Comparison of ENCODE assay signal across 24 cellular contexts in the genomic region with DNA sequence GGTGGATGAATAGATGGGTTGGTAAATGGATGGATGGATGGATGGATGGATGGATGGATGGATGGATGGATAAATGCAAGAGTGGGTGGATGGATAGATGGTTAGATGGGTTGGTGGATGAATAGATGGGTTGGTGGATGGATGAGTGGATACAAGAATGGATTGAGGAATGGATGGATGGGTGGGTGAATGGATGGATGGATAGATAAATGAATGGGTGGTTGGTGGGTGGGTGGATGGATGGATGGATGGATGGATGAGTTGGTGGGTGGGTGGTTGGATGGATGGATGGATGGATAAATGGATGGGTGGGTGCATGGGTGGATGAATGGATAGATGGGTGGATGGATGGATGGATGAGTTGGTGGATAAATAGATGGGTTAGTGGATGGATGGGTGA. TPM values are rescaled to one million over a fixed set of nuclear protein-coding genes. Genes with fewer than 3 reads are reported as not detected.
DNase-seq lines count a peak whose midpoint lies in the region; ATAC-seq, FAIRE-seq and TF ChIP-seq lines count a peak whose summit lies in the region.
"Had no signal": no experiment of that assay in that cellular context is flagged by ENCODE, and none has a peak within 500 bp of the region (broad histone marks: within the 10 kb centered on the region; RNA-seq: fewer than 3 reads in every experiment).

No MANE protein-coding gene starts in this region.

- peaks cover 15 to 16% of the 10 kb centered on the region in 2 donors for H3K27me3 Mint-ChIP-seq in natural killer cell treated with Interleukin-12 subunit alpha and Interleukin-12 subunit beta and Interleukin-15 and Interleukin-18, amount 100 ng/mL, for 72 hours
- H3K27me3 Mint-ChIP-seq in effector memory CD8-positive, alpha-beta T cell: peaks cover 0 to 18% of the 10 kb centered on the region in 2 donors

- in situ Hi-C loops in IMR-90 (cut with MboI; ENCODE audit: low sequenced_read_pairs): no loop called here
- in situ Hi-C loops in K562 (cut with MboI): no loop called here

- no peaks in the 10 kb centered on the region for H3K36me3 Mint-ChIP-seq in natural killer cell treated with Interleukin-12 subunit alpha and Interleukin-12 subunit beta and Interleukin-15 and Interleukin-18, amount 100 ng/mL, for 72 hours
- no peaks in the 10 kb centered on the region for H3K36me3 Mint-ChIP-seq in effector memory CD8-positive, alpha-beta T cell (ENCODE audit: insufficient read depth)
- H3K36me3 Mint-ChIP-seq: CD4-positive, alpha-beta memory T cell had no signal

- no peaks in the 10 kb centered on the region for H3K9me1 ChIP-seq in IMR-90 (ENCODE audit: insufficient read depth, low read length)
- H3K9me1 ChIP-seq in K562 (ENCODE audit: control insufficient read depth, insufficient read depth, low read length): no peaks in the 10 kb centered on the region

- H3K18ac ChIP-seq in IMR-90 (ENCODE audit: low read depth, low read length): no peak overlapping the region
- H3K18ac ChIP-seq in neuronal stem cell (ENCODE audit: low read length): no peak overlapping the region

- H2AK5ac ChIP-seq in IMR-90 (ENCODE audit: low read depth, low read length): no peak overlapping the region
- no peak overlapping the region for H2AK5ac ChIP-seq in neuronal stem cell (ENCODE audit: low read depth, low read length)

- H3K4me3 Mint-ChIP-seq in natural killer cell treated with Interleukin-12 subunit alpha and Interleukin-12 subunit beta and Interleukin-15 and Interleukin-18, amount 100 ng/mL, for 72 hours: no peak overlapping the region
- H3K4me3 Mint-ChIP-seq in effector memory CD8-positive, alpha-beta T cell: no peak overlapping the region
- H3K4me3 Mint-ChIP-seq: CD4-positive, alpha-beta memory T cell had no signal

- no peaks in the 10 kb centered on the region for H3K36me3 ChIP-seq in HEK293 (ENCODE audit: control insufficient read depth in 2 of 2, insufficient read depth in 1 of 2, low read length in 2 of 2)
- H3K36me3 ChIP-seq in IMR-90 (ENCODE audit: control insufficient read depth, insufficient read depth, low read length): no peaks in the 10 kb centered on the region
- no peaks in the 10 kb centered on the region for H3K36me3 ChIP-seq in K562 (ENCODE audit: control insufficient read depth, insufficient read depth, low read length)
- H3K36me3 ChIP-seq in neuronal stem cell (replicated peaks in 1 of 2; ENCODE audit: control insufficient read depth in 2 of 2, insufficient read depth in 2 of 2, low read length in 2 of 2): no peaks in the 10 kb centered on the region

- dilution Hi-C loops in IMR-90 (cut with HindIII; ENCODE audit: low sequenced_read_pairs, unreplicated experiment): no loop called here

- no peaks in the 10 kb centered on the region for H3K79me2 ChIP-seq in K562 (ENCODE audit: control insufficient read depth, insufficient read depth, low read length)

- intact Hi-C loops in IMR-90 (cut with micrococcal nuclease): no loop called here
- intact Hi-C loops in K562 (cut with micrococcal nuclease): no loop called here

- no peak overlapping the region for H4K8ac ChIP-seq in IMR-90 (ENCODE audit: low read depth in 2 of 2, low read length in 2 of 2)
- no peak overlapping the region for H4K8ac ChIP-seq in neuronal stem cell (ENCODE audit: low read depth, low read length)

- H3K9me3 ChIP-seq in HEK293 (ENCODE audit: control insufficient read depth, insufficient read depth, low read depth, low read length) (no peaks in the 10 kb centered on the region; the same call in 1 of the 2 replicates), IMR-90 (ENCODE audit: control insufficient read depth, insufficient read depth, low read length) (peaks cover 17% of the 10 kb centered on the region), K562 (replicated peaks; ENCODE audit: control insufficient read depth, insufficient read depth, low read depth, low read length) (no peaks in the 10 kb centered on the region), neuronal stem cell (replicated peaks in 1 of 2; ENCODE audit: control insufficient read depth in 2 of 2, insufficient read depth in 1 of 2, low read depth in 1 of 2, low read length in 2 of 2) (peaks cover 4 to 6% of the 10 kb centered on the region in 2 donors)

- FAIRE-seq in K562 (lab: Jason Lieb, UNC): no peak
- FAIRE-seq: GM12891, GM18507 had no signal

- H2BK20ac ChIP-seq in IMR-90 (ENCODE audit: low read depth, low read length): no peak overlapping the region

- H2BK120ac ChIP-seq in IMR-90 (ENCODE audit: low read depth, low read length) (no peak overlapping the region), neuronal stem cell (ENCODE audit: low read depth, low read length) (no peak overlapping the region)

- ATAC-seq in IMR-90 (ENCODE audit: low read depth) (no peak), K562 (no peak)
- ATAC-seq in natural killer cell treated with Interleukin-12 subunit alpha and Interleukin-12 subunit beta and Interleukin-15 and Interleukin-18, amount 100 ng/mL, for 72 hours: no peak
- no peak for ATAC-seq in effector memory CD8-positive, alpha-beta T cell (replicated peaks)

- POLR2A ChIA-PET in HEK293 (lab: Yijun Ruan, JAX): no interaction called here
- POLR2A ChIA-PET in IMR-90 (lab: Charles Lee; ENCODE audit: unreplicated experiment): no interaction called here
- POLR2A ChIA-PET in K562 (lab: Yijun Ruan, JAX): no interaction called here

- H4K20me1 ChIP-seq in IMR-90 (ENCODE audit: insufficient read depth, low read length) (no peaks in the 10 kb centered on the region), K562 (replicated peaks; ENCODE audit: control insufficient read depth, insufficient read depth, low read length) (no peaks in the 10 kb centered on the region)

- no peak overlapping the region for H3K56ac ChIP-seq in IMR-90 (ENCODE audit: extremely low read depth, insufficient read depth, low read length)

- DNase-seq in IMR-90: no peak
- DNase-seq in K562 (ENCODE audit: extremely low read depth in 1 of 4, low spot score in 3 of 4): no peak
- no peak for DNase-seq in neuronal stem cell (ENCODE audit: low spot score)
- no peak for DNase-seq in natural killer cell treated with Interleukin-12 subunit alpha and Interleukin-12 subunit beta and Interleukin-15 and Interleukin-18, amount 100 ng/mL, for 72 hours (ENCODE audit: low spot score)
- DNase-seq in iPS-NIHi11 (ENCODE audit: low spot score): no peak
- DNase-seq in stimulated activated CD4-positive, alpha-beta T cell treated with anti-CD3 and anti-CD28 coated beads, Interleukin-1b, Interleukin-23, amount 100 ng/mL, for 48 hours: no peak
- no peak for DNase-seq in effector memory CD8-positive, alpha-beta T cell
- DNase-seq: C1 segment of cervical spinal cord; Calu3; CD4-positive, alpha-beta memory T cell; COR-L47; DMS53; DMS79 treated with DMSO at 0.1 percent for 48 hours; GF-D8; GOT3; H7; HCEC 1CT had no signal

- H3K79me1 ChIP-seq in IMR-90 (ENCODE audit: low read depth in 1 of 2, low read length in 2 of 2) (no peaks in the 10 kb centered on the region), neuronal stem cell (ENCODE audit: low read depth, low read length) (no peaks in the 10 kb centered on the region)

- no peak overlapping the region for H2BK15ac ChIP-seq in IMR-90 (ENCODE audit: low read depth, low read length)
- no peak overlapping the region for H2BK15ac ChIP-seq in neuronal stem cell (ENCODE audit: low read length)

- H3K27ac ChIP-seq in HEK293 (ENCODE audit: extremely low read depth, low read depth, low read length) (no peak overlapping the region), IMR-90 (ENCODE audit: insufficient read depth, low read length) (no peak overlapping the region), K562 (ENCODE audit: extremely low read depth, low read depth, low read length) (no peak overlapping the region), neuronal stem cell (replicated peaks; ENCODE audit: low read length) (no peak overlapping the region)

- H3K4me1 ChIP-seq in HEK293 (ENCODE audit: control insufficient read depth, insufficient read depth, low read length) (no peaks in the 10 kb centered on the region), IMR-90 (ENCODE audit: control insufficient read depth, insufficient read depth, low read length) (no peaks in the 10 kb centered on the region), K562 (replicated peaks in 1 of 2; ENCODE audit: control insufficient read depth in 2 of 2, insufficient read depth in 2 of 2, low read length in 2 of 2) (no peaks in the 10 kb centered on the region), neuronal stem cell (ENCODE audit: control insufficient read depth in 2 of 2, insufficient read depth in 1 of 2, low read depth in 1 of 2, low read length in 2 of 2) (peaks cover 0 to 5% of the 10 kb centered on the region in 2 donors)

- H3K14ac ChIP-seq in IMR-90 (replicated peaks; ENCODE audit: low read depth, low read length) (no peak overlapping the region), neuronal stem cell (ENCODE audit: low read length) (peak overlapping the region; percentile 17)

- BruUV-seq in IMR-90 (replicated peaks; lab: Mats Ljungman, UMichigan) (no TSS peak), K562 (replicated peaks; lab: Mats Ljungman, UMichigan) (no TSS peak)

- no peaks in the 10 kb centered on the region for H3K4me1 Mint-ChIP-seq in natural killer cell treated with Interleukin-12 subunit alpha and Interleukin-12 subunit beta and Interleukin-15 and Interleukin-18, amount 100 ng/mL, for 72 hours (ENCODE audit: low read depth in 2 of 2)
- no peaks in the 10 kb centered on the region for H3K4me1 Mint-ChIP-seq in effector memory CD8-positive, alpha-beta T cell (ENCODE audit: low read depth in 2 of 2)

- H3K23ac ChIP-seq in IMR-90 (ENCODE audit: low read depth, low read length) (no peak overlapping the region), neuronal stem cell (ENCODE audit: low read depth, low read length, poor library complexity) (no peak overlapping the region)

- H3K27ac Mint-ChIP-seq in natural killer cell treated with Interleukin-12 subunit alpha and Interleukin-12 subunit beta and Interleukin-15 and Interleukin-18, amount 100 ng/mL, for 72 hours: no peak overlapping the region
- no peak overlapping the region for H3K27ac Mint-ChIP-seq in effector memory CD8-positive, alpha-beta T cell

- no peak overlapping the region for H2AK9ac ChIP-seq in IMR-90 (replicated peaks; ENCODE audit: low read depth, low read length, poor library complexity)

- TF ChIP-seq RAD21 in IMR-90 (IDR thresholded peaks at IDR 0.05; ENCODE audit: low read length): no peak
- no peak for TF ChIP-seq RAD21 in K562 (CRISPR knock-in tag; conservative IDR thresholded peaks at IDR 0.05 in 1 of 2, IDR thresholded peaks at IDR 0.05 in 1 of 2)

- H3K9ac ChIP-seq in IMR-90 (ENCODE audit: low read depth, low read length) (no peak overlapping the region), K562 (ENCODE audit: insufficient read depth in 1 of 2, low read depth in 2 of 2, low read length in 2 of 2) (no peak overlapping the region), neuronal stem cell (ENCODE audit: low read depth, low read length, poor library complexity) (no peak overlapping the region)

- no peak overlapping the region for H2AFZ ChIP-seq in IMR-90 (replicated peaks; ENCODE audit: low read length, poor library complexity)
- no peak overlapping the region for H2AFZ ChIP-seq in K562 (ENCODE audit: low read depth, low read length)
- H2AFZ ChIP-seq in neuronal stem cell (ENCODE audit: low read length): no peak overlapping the region

- H3K4me2 ChIP-seq in IMR-90 (ENCODE audit: low read depth, low read length): no peak overlapping the region
- H3K4me2 ChIP-seq in K562 (ENCODE audit: insufficient read depth, low read length): no peak overlapping the region
- H3K4me2 ChIP-seq in neuronal stem cell (ENCODE audit: insufficient read depth, low read length, poor library complexity, severe bottlenecking): no peak overlapping the region

- H3K4ac ChIP-seq in IMR-90 (ENCODE audit: low read depth, low read length) (no peak overlapping the region), neuronal stem cell (ENCODE audit: low read length) (no peak overlapping the region)

- no peak for TF ChIP-seq CTCF in HEK293 (tag by site-specific recombination; IDR thresholded peaks at IDR 0.05)
- TF ChIP-seq CTCF in IMR-90 (conservative IDR thresholded peaks at IDR 0.05; ENCODE audit: low read depth, low read length): no peak
- no peak for TF ChIP-seq CTCF in K562 (IDR thresholded peaks at IDR 0.05 in 2 of 3, conservative IDR thresholded peaks at IDR 0.05 in 1 of 3; ENCODE audit: insufficient read depth in 2 of 3, low read depth in 1 of 3, low read length in 3 of 3)

- CTCF ChIA-PET in HEK293 (lab: Yijun Ruan, JAX): no interaction called here
- CTCF ChIA-PET in IMR-90 (lab: Yijun Ruan, JAX): no interaction called here
- CTCF ChIA-PET in K562 (lab: Yijun Ruan, JAX; ENCODE audit: low intra/inter-chr PET ratio): no interaction called here

- H3K9me3 Mint-ChIP-seq in natural killer cell treated with Interleukin-12 subunit alpha and Interleukin-12 subunit beta and Interleukin-15 and Interleukin-18, amount 100 ng/mL, for 72 hours: peaks cover 16% of the 10 kb centered on the region
- H3K9me3 Mint-ChIP-seq in effector memory CD8-positive, alpha-beta T cell: peaks cover 11 to 19% of the 10 kb centered on the region in 2 donors

- H3K27me3 ChIP-seq in IMR-90 (ENCODE audit: control insufficient read depth, insufficient read depth, low read length) (no peaks in the 10 kb centered on the region), K562 (ENCODE audit: control insufficient read depth in 2 of 2, insufficient read depth in 2 of 2, low read length in 2 of 2) (no peaks in the 10 kb centered on the region; a peak in 1 of 5 replicates), neuronal stem cell (ENCODE audit: control insufficient read depth in 3 of 3, insufficient read depth in 3 of 3, low read depth in 1 of 3, low read length in 3 of 3) (no peaks in the 10 kb centered on the region)

- no peak for TF ChIP-seq POLR2A in IMR-90 (IDR thresholded peaks at IDR 0.05; ENCODE audit: low read depth, low read length)
- no peak for TF ChIP-seq POLR2A in K562 (conservative IDR thresholded peaks at IDR 0.05)

- H2BK12ac ChIP-seq in neuronal stem cell (ENCODE audit: low read length): no peak overlapping the region

- TF ChIP-seq EP300 in K562 (IDR thresholded peaks at IDR 0.05; ENCODE audit: low read length): no peak

- no peak overlapping the region for H4K91ac ChIP-seq in IMR-90 (ENCODE audit: insufficient read depth, low read depth, low read length)
- H4K91ac ChIP-seq in neuronal stem cell (ENCODE audit: low read depth, low read length, poor library complexity): no peak overlapping the region

- H4K5ac ChIP-seq in IMR-90 (ENCODE audit: low read depth, low read length): no peak overlapping the region

- H3K4me3 ChIP-seq in HEK293 (ENCODE audit: low read depth, low read length): no peak overlapping the region
- H3K4me3 ChIP-seq in IMR-90 (ENCODE audit: insufficient read depth, low read depth, low read length): no peak overlapping the region
- no peak overlapping the region for H3K4me3 ChIP-seq in K562
- H3K4me3 ChIP-seq in neuronal stem cell (ENCODE audit: low read length in 2 of 2): no peak overlapping the region

- H2BK5ac ChIP-seq in IMR-90 (ENCODE audit: low read depth, low read length, poor library complexity, severe bottlenecking): peak overlapping the region; percentile 54
- no peak overlapping the region for H2BK5ac ChIP-seq in neuronal stem cell (ENCODE audit: low read length)

RNA-seq across cellular contexts. Expression of a gene that starts 13.8 kb away (rescaled TPM):
- total RNA-seq in IMR-90 (2012; rRNA removed) (not detected in 2 replicates), K562 (2014; rRNA removed) (not detected in 2 replicates), K562 (2014; rRNA removed; fragmentation: Illumina TruSeq; extraction: Trizol) (not detected in 2 replicates), K562 (2015; rRNA removed; fragmentation: Illumina TruSeq; extraction: Trizol) (not detected in 2 replicates), K562 (2021) (not detected in 2 replicates)
- polyA plus RNA-seq in IMR-90 (2012; rRNA removed) (not detected in 2 replicates), K562 (2011; rRNA removed) (not detected in 2 replicates), K562 (2014; fragmentation: Illumina TruSeq; extraction: Trizol) (not detected in 2 replicates), K562 (2014; fragmentation: Nextera tagmentation; extraction: Ambion mirVana) (not detected), K562 (2014; rRNA removed) (not detected in 2 replicates)
- not detected in 2 replicates for polyA plus RNA-seq in IMR-90 (2012; cell fraction: cytosol; rRNA removed)
- polyA plus RNA-seq in IMR-90 (2012; cell fraction: nucleus; rRNA removed; ENCODE audit: low replicate concordance): not detected in 2 replicates
- total RNA-seq in K562 (2011; cell fraction: chromatin; rRNA removed; ENCODE audit: low replicate concordance): not detected in 2 replicates
- not detected in 2 replicates for total RNA-seq in K562 (2011; cell fraction: nucleolus; rRNA removed)
- total RNA-seq in K562 (2011; cell fraction: nucleoplasm; rRNA removed): not detected in 2 replicates
- polyA plus RNA-seq in K562 (2011; cell fraction: cytosol; rRNA removed): not detected in 2 replicates
- polyA plus RNA-seq in K562 (2011; cell fraction: nucleus; rRNA removed): not detected in 2 replicates
- not detected in 2 replicates for polyA plus RNA-seq in K562 (2012)
- not detected in 2 replicates for polyA minus RNA-seq in K562 (2011; rRNA and poly(A)+ RNA removed)
- polyA minus RNA-seq in K562 (2011; cell fraction: cytosol; rRNA and poly(A)+ RNA removed): not detected in 2 replicates
- not detected in 2 replicates for polyA minus RNA-seq in K562 (2011; cell fraction: nucleus; rRNA and poly(A)+ RNA removed)
- not detected for polyA plus RNA-seq in neuronal stem cell (2013, experiment 1 of 2)
- polyA plus RNA-seq in neuronal stem cell (2013, experiment 2 of 2): not detected
- 1 to 10 TPM in 1 of 2 donors, not detected in 1; 2.3 TPM for total RNA-seq in natural killer cell treated with Interleukin-12 subunit alpha and Interleukin-12 subunit beta and Interleukin-15 and Interleukin-18, amount 100 ng/mL, for 72 hours
- total RNA-seq: A172, A673, G401, H7 had no signal
- polyA plus RNA-seq: BJ; CD4-positive, alpha-beta memory T cell had no signal

RNA-seq across cellular contexts. Expression of a gene that starts 42.4 kb away (rescaled TPM):
- not detected in 2 replicates for total RNA-seq in IMR-90 (2012; rRNA removed)
- not detected in 2 replicates for polyA plus RNA-seq in IMR-90 (2012; rRNA removed)
- not detected in 2 replicates for polyA plus RNA-seq in IMR-90 (2012; cell fraction: cytosol; rRNA removed)
- polyA plus RNA-seq in IMR-90 (2012; cell fraction: nucleus; rRNA removed; ENCODE audit: low replicate concordance): not detected in 2 replicates
- total RNA-seq in K562 (2011; cell fraction: chromatin; rRNA removed; ENCODE audit: low replicate concordance): not detected in 2 replicates
- not detected in 2 replicates for total RNA-seq in K562 (2011; cell fraction: nucleolus; rRNA removed)
- not detected in 2 replicates for total RNA-seq in K562 (2011; cell fraction: nucleoplasm; rRNA removed)
- not detected in 2 replicates for total RNA-seq in K562 (2014; rRNA removed)
- total RNA-seq in K562 (2014; rRNA removed; fragmentation: Illumina TruSeq; extraction: Trizol): not detected in 2 replicates
- not detected in 2 replicates for total RNA-seq in K562 (2015; rRNA removed; fragmentation: Illumina TruSeq; extraction: Trizol)
- total RNA-seq in K562 (2021): not detected in 2 replicates
- polyA plus RNA-seq in K562 (2011; rRNA removed): not detected in 2 replicates
- polyA plus RNA-seq in K562 (2011; cell fraction: cytosol; rRNA removed): not detected in 2 replicates
- polyA plus RNA-seq in K562 (2011; cell fraction: nucleus; rRNA removed): not detected in 2 replicates
- polyA plus RNA-seq in K562 (2012): 0.29 TPM in 1 of 2 replicates, not detected in the other
- polyA plus RNA-seq in K562 (2014; fragmentation: Illumina TruSeq; extraction: Trizol): not detected in 2 replicates
- polyA plus RNA-seq in K562 (2014; fragmentation: Nextera tagmentation; extraction: Ambion mirVana): not detected
- not detected in 2 replicates for polyA plus RNA-seq in K562 (2014; rRNA removed)
- not detected in 2 replicates for polyA minus RNA-seq in K562 (2011; rRNA and poly(A)+ RNA removed)
- not detected in 2 replicates for polyA minus RNA-seq in K562 (2011; cell fraction: cytosol; rRNA and poly(A)+ RNA removed)
- polyA minus RNA-seq in K562 (2011; cell fraction: nucleus; rRNA and poly(A)+ RNA removed): not detected in 2 replicates
- polyA plus RNA-seq in neuronal stem cell (2013, experiment 1 of 2): 3.1 TPM
- 2.8 TPM for polyA plus RNA-seq in neuronal stem cell (2013, experiment 2 of 2)
- total RNA-seq in natural killer cell treated with Interleukin-12 subunit alpha and Interleukin-12 subunit beta and Interleukin-15 and Interleukin-18, amount 100 ng/mL, for 72 hours: 1 to 10 TPM in 1 of 2 donors, not detected in 1; 2.0 TPM
- total RNA-seq: A673 had no signal
